ENCODE assay signal across 18 cellular contexts in genomic region chr1:1333551-1334241, GRCh38. TPM values are rescaled to one million over a fixed set of nuclear protein-coding genes. Genes with fewer than 3 reads are reported as not detected.
DNase-seq lines count a peak whose midpoint lies in the region; ATAC-seq lines count a peak whose summit lies in the region.
"Had no signal": no experiment of that assay in that cellular context is flagged by ENCODE, and none has a peak within 500 bp of the region (broad histone marks: within the 10 kb centered on the region; RNA-seq: fewer than 3 reads in every experiment).

No MANE protein-coding gene starts in this region.

- H2AFZ ChIP-seq in trophoblast cell (ENCODE audit: insufficient read depth, low read length, poor library complexity), result no peak overlapping the region

- H2BK5ac ChIP-seq in trophoblast cell (ENCODE audit: low read depth, low read length, poor library complexity), result no peak overlapping the region

- WGBS in trophoblast cell (ENCODE audit: extremely low coverage, insufficient coverage, insufficient read length), result no CpG with 5 or more reads among the region's 36 CpGs

- H3K9me3 ChIP-seq in trophoblast cell (ENCODE audit: insufficient read depth, low read depth, low read length), result peaks cover 16% of the 10 kb centered on the region
- H3K9me3 ChIP-seq: right atrium auricular region, suprapubic skin had no signal

- H3K79me2 ChIP-seq in trophoblast cell (ENCODE audit: control insufficient read depth, insufficient read depth, low read length, poor library complexity), result no peaks in the 10 kb centered on the region

- no peak overlapping the region for H3K27ac ChIP-seq in trophoblast cell (ENCODE audit: low read depth, low read length)
- H3K27ac ChIP-seq: coronary artery, right atrium auricular region, SJSA1, suprapubic skin had no signal

- no peak overlapping the region for H4K12ac ChIP-seq in trophoblast cell (ENCODE audit: low read depth, low read length)

- no peak overlapping the region for H3K4ac ChIP-seq in trophoblast cell (ENCODE audit: low read depth, low read length)

- no peaks in the 10 kb centered on the region for H3K27me3 ChIP-seq in trophoblast cell (ENCODE audit: insufficient read depth, low read length)
- H3K27me3 ChIP-seq: right atrium auricular region, SJSA1, suprapubic skin had no signal

- ATAC-seq in GM21737 (IDR thresholded peaks at IDR 0.05; ENCODE audit: unreplicated experiment), result no peak

- H3K9ac ChIP-seq in trophoblast cell (ENCODE audit: low read length), result no peak overlapping the region

- H2BK12ac ChIP-seq in trophoblast cell (ENCODE audit: low read length), result no peak overlapping the region

- H3K4me2 ChIP-seq in trophoblast cell (ENCODE audit: low read length), result no peak overlapping the region

- no peak overlapping the region for H3K18ac ChIP-seq in trophoblast cell (ENCODE audit: low read length)

- no peak overlapping the region for H4K91ac ChIP-seq in trophoblast cell (ENCODE audit: low read depth, low read length)

- no peaks in the 10 kb centered on the region for H3K79me1 ChIP-seq in trophoblast cell (ENCODE audit: low read length)

- H3K36me3 ChIP-seq in trophoblast cell (ENCODE audit: control insufficient read depth in 1 of 2, insufficient read depth in 2 of 2, low read length in 2 of 2), result peaks cover 34 to 35% of the 10 kb centered on the region in 2 experiments

- H2AK5ac ChIP-seq in trophoblast cell (ENCODE audit: low read length), result no peak overlapping the region

- H3K14ac ChIP-seq in trophoblast cell (ENCODE audit: low read length), result no peak overlapping the region

- DNase-seq in DMS 273 (lab: John Stamatoyannopoulos, UW; ENCODE audit: unreplicated experiment), result peak; percentile 78
- no peak for DNase-seq in DMS 273 treated with DMSO at 0.1 percent for 48 hours (lab: John Stamatoyannopoulos, UW)
- peak; percentile 79 to 87 for DNase-seq in trophoblast cell
- DNase-seq: 8988T; activated CD4-positive, alpha-beta T cell treated with anti-CD3 and anti-CD28 coated beads, Interleukin-2, amount 10 ng/mL, durations not matched to agents 24 days and 14 days; activated naive CD4-positive, alpha-beta T cell treated with anti-CD3 and anti-CD28 coated beads, Interleukin-2, amount 50 U/mL, for 16 hours; activated T-cell treated with anti-CD3 and anti-CD28 coated beads for 4 hours; C1 segment of cervical spinal cord; DMS79 treated with DMSO at 0.1 percent for 48 hours; glutamatergic neuron; NCI-H1436 treated with DMSO at 0.1 percent for 48 hours; NCI-H345; stimulated activated CD4-positive, alpha-beta T cell treated with anti-CD3 and anti-CD28 coated beads, Interleukin-2, amount 100 ng/mL, for 24 hours had no signal

- H3K23ac ChIP-seq in trophoblast cell (ENCODE audit: low read length), result no peak overlapping the region

- H3K4me1 ChIP-seq in trophoblast cell (ENCODE audit: control insufficient read depth in 1 of 2, insufficient read depth in 2 of 2, low read length in 2 of 2), result no peaks in the 10 kb centered on the region

- no peak overlapping the region for H2BK120ac ChIP-seq in trophoblast cell (ENCODE audit: insufficient read depth, low read length, poor library complexity)

- H3K4me3 ChIP-seq in trophoblast cell (ENCODE audit: low read depth, low read length), result no peak overlapping the region
- H3K4me3 ChIP-seq: coronary artery, right atrium auricular region, SJSA1 had no signal

- no peak overlapping the region for H4K8ac ChIP-seq in trophoblast cell (ENCODE audit: low read depth, low read length)

RNA-seq across cellular contexts. Expression of gene TAS1R3, which starts 2.6 kb away (rescaled TPM):
- 0.17 and 0.21 TPM in 2 replicates for polyA plus RNA-seq in trophoblast cell (2013)

RNA-seq across cellular contexts. Expression of gene CPTP, which starts 9.1 kb away (rescaled TPM):
- polyA plus RNA-seq in trophoblast cell (2013), result 20.9 and 21.3 TPM in 2 replicates

RNA-seq across cellular contexts. Expression of gene INTS11, which starts 9.2 kb away (rescaled TPM):
- polyA plus RNA-seq in trophoblast cell (2013), result 86.5 and 92.0 TPM in 2 replicates

RNA-seq across cellular contexts. Expression of gene DVL1, which starts 15.5 kb away (rescaled TPM):
- 49.5 and 53.4 TPM in 2 replicates for polyA plus RNA-seq in trophoblast cell (2013)

RNA-seq across cellular contexts. Expression of gene MXRA8, which starts 24.7 kb away (rescaled TPM):
- 198 and 200 TPM in 2 replicates for polyA plus RNA-seq in trophoblast cell (2013)
